ENCODE assay signal across 13 cellular contexts in the genomic region with DNA sequence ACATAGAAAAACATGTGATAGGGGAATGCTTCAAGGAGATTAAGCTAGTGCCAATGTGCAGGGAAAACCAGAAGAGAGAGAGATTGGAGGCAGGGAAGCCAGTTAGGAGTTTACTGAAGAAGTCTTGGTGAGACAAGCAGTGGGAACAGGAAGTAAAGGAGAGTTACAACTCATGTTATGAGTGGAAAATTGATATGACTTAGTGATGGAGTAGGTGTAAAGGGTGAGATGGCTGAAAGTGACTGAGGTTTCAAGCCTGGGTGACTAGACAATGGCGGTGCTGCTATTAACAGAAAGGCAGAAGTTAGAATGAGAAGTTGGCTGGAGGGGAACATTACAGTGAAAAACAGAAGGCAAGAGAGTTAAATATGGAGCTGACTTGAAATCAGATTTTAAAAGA. TPM values are rescaled to one million over a fixed set of nuclear protein-coding genes. Genes with fewer than 3 reads are reported as not detected.
DNase-seq lines count a peak whose midpoint lies in the region; ATAC-seq, FAIRE-seq and TF ChIP-seq lines count a peak whose summit lies in the region.
"Had no signal": no experiment of that assay in that cellular context is flagged by ENCODE, and none has a peak within 500 bp of the region (broad histone marks: within the 10 kb centered on the region; RNA-seq: fewer than 3 reads in every experiment).

No MANE protein-coding gene starts in this region.

- H4K20me1 ChIP-seq in OCI-LY3 (ENCODE audit: insufficient read depth, low read length) (no peaks in the 10 kb centered on the region), HepG2 (ENCODE audit: insufficient read depth, low read length) (no peaks in the 10 kb centered on the region)

- no TSS peak for BruUV-seq in HepG2 (replicated peaks; lab: Mats Ljungman, UMichigan)

- CTCF ChIA-PET in HepG2 (lab: Yijun Ruan, JAX; ENCODE audit: low intra/inter-chr PET ratio, low total read pairs): no interaction called here

- peaks cover 4% of the 10 kb centered on the region for H3K9me3 Mint-ChIP-seq in nephron progenitor cell
- H3K9me3 Mint-ChIP-seq: HFFc6, type B pancreatic cell had no signal

- no peak for TF ChIP-seq EP300 in HepG2 (IDR thresholded peaks at IDR 0.05; ENCODE audit: low read depth in 2 of 2, low read length in 2 of 2)
- TF ChIP-seq EP300 in HepG2 (CRISPR knock-in tag; IDR thresholded peaks at IDR 0.05; ENCODE audit: borderline replicate concordance): no peak

- in situ Hi-C loops in GM13977 (cut with MboI; ENCODE audit: low pct_unique_long_range_greater_than_20kb, low sequenced_read_pairs, unreplicated experiment) (no loop called here), HepG2 (cut with HindIII; ENCODE audit: extremely low pct_ligation_motif_present, low pct_unique_long_range_greater_than_20kb) (no loop called here)

- ATAC-seq in GM19043 (IDR thresholded peaks at IDR 0.05; ENCODE audit: low read depth, unreplicated experiment) (peak; percentile 58), HG02885 (IDR thresholded peaks at IDR 0.05; ENCODE audit: poor library complexity, unreplicated experiment) (peak; percentile 79), HepG2 (no peak)

- H3K4me2 ChIP-seq in OCI-LY3 (ENCODE audit: low read length) (peak overlapping the region; percentile 54), HepG2 (ENCODE audit: low read depth, low read length) (no peak overlapping the region)

- H3K4me3 ChIP-seq in OCI-LY3 (ENCODE audit: low read length): 0 out of 2 replicates have a peak overlapping the region, but pooled peaks have one; percentile 22
- H3K4me3 ChIP-seq in HepG2 (replicated peaks in 1 of 3; ENCODE audit: insufficient read depth in 1 of 3, low read depth in 2 of 3, low read length in 3 of 3): no peak overlapping the region
- H3K4me3 ChIP-seq: lung had no signal

- intact Hi-C loops in HepG2 (cut with micrococcal nuclease; ENCODE audit: unreplicated experiment): no loop called here

- TF ChIP-seq CTCF in GM13977 (IDR thresholded peaks at IDR 0.05; ENCODE audit: extremely low read depth, insufficient read depth, missing control alignments) (no peak), OCI-LY3 (IDR thresholded peaks at IDR 0.05; ENCODE audit: low read depth, low read length) (no peak), nephron progenitor cell (IDR thresholded peaks at IDR 0.05) (no peak), HepG2 (CRISPR knock-in tag; IDR thresholded peaks at IDR 0.05) (no peak)

- H3K9me3 ChIP-seq in OCI-LY3 (ENCODE audit: insufficient read depth, low read length) (no peaks in the 10 kb centered on the region), HepG2 (ENCODE audit: low read length) (no peaks in the 10 kb centered on the region)

- H3K4me1 Mint-ChIP-seq in nephron progenitor cell: peaks cover 7% of the 10 kb centered on the region

- H3K4me3 Mint-ChIP-seq in nephron progenitor cell: no peak overlapping the region
- H3K4me3 Mint-ChIP-seq: HFFc6, type B pancreatic cell had no signal

- TF ChIP-seq RAD21 in HepG2 (CRISPR knock-in tag; IDR thresholded peaks at IDR 0.05): no peak

- H3K27me3 Mint-ChIP-seq in nephron progenitor cell (ENCODE audit: low read depth, poor library complexity): peaks cover 39% of the 10 kb centered on the region

- H3K36me3 Mint-ChIP-seq in nephron progenitor cell (ENCODE audit: low read depth): no peaks in the 10 kb centered on the region
- H3K36me3 Mint-ChIP-seq: type B pancreatic cell had no signal

- H3K4me1 ChIP-seq in OCI-LY3 (ENCODE audit: low read length) (peaks cover 46% of the 10 kb centered on the region), HepG2 (ENCODE audit: insufficient read depth, low read length) (peaks cover 12% of the 10 kb centered on the region)

- H3K27ac Mint-ChIP-seq in nephron progenitor cell: no peak overlapping the region
- H3K27ac Mint-ChIP-seq: HFFc6, type B pancreatic cell had no signal

- FAIRE-seq in HepG2 (lab: Jason Lieb, UNC): no peak

- POLR2A ChIA-PET in HepG2 (lab: Yijun Ruan, JAX): no interaction called here

- WGBS in HepG2 (ENCODE audit: low lambda C conversion rate): 34% methylated on average over 1 of the region's 1 CpG

- H3K9ac ChIP-seq in OCI-LY3 (ENCODE audit: low read length) (peak overlapping the region; percentile 40; the same call in 1 of the 2 replicates), HepG2 (ENCODE audit: insufficient read depth, low read depth, low read length) (no peak overlapping the region)

- H3K79me2 ChIP-seq in OCI-LY3 (ENCODE audit: low read length): no peaks in the 10 kb centered on the region
- no peaks in the 10 kb centered on the region for H3K79me2 ChIP-seq in HepG2 (ENCODE audit: insufficient read depth, low read length)

- TF ChIP-seq POLR2A in HepG2 (IDR thresholded peaks at IDR 0.05; ENCODE audit: insufficient read depth in 1 of 2, low read depth in 2 of 2, low read length in 2 of 2): no peak

- H3K27me3 ChIP-seq in OCI-LY3 (ENCODE audit: low read depth, low read length) (0 out of 2 replicates have a peak, but pooled peaks cover 4% of the 10 kb centered on the region), HepG2 (ENCODE audit: control insufficient read depth in 1 of 2, insufficient read depth in 2 of 2, low read length in 2 of 2) (peaks cover 0 to 40% of the 10 kb centered on the region in 2 experiments; a peak in 4 of 5 replicates)

- H3K36me3 ChIP-seq in OCI-LY3 (replicated peaks; ENCODE audit: low read depth, low read length) (no peaks in the 10 kb centered on the region), HepG2 (replicated peaks in 1 of 2; ENCODE audit: control insufficient read depth in 1 of 2, insufficient read depth in 2 of 2, low read length in 2 of 2) (no peaks in the 10 kb centered on the region)

- H3K27ac ChIP-seq in OCI-LY3 (ENCODE audit: low read length) (peak overlapping the region; percentile 66), HepG2 (ENCODE audit: extremely low read length, insufficient read depth, low read length) (no peak overlapping the region)

- H2AFZ ChIP-seq in OCI-LY3 (ENCODE audit: low read depth, low read length): peak overlapping the region; percentile 75
- no peak overlapping the region for H2AFZ ChIP-seq in HepG2 (ENCODE audit: low read length)

- peak; percentile 73 for DNase-seq in GM13977 (ENCODE audit: low spot score)
- DNase-seq in NCI-H69 (lab: John Stamatoyannopoulos, UW): no peak
- no peak for DNase-seq in nephron progenitor cell
- no peak for DNase-seq in HPDE6-E6E7 (ENCODE audit: extremely low spot score)
- no peak for DNase-seq in HepG2 (ENCODE audit: low spot score)
- DNase-seq: DMS79, HFFc6, NCI-H2227 treated with DMSO at 0.1 percent for 48 hours had no signal

RNA-seq across cellular contexts. Expression of a gene that starts 16.5 kb away (rescaled TPM):
- 0.53 and 0.66 TPM in 2 replicates for total RNA-seq in HepG2 (2016; rRNA removed; fragmentation: Illumina TruSeq; extraction: Trizol)
- total RNA-seq in HepG2 (2016; cell fraction: cytosol; rRNA removed; fragmentation: Illumina TruSeq; extraction: Trizol; ENCODE audit: low read depth): 0.20 and 0.26 TPM in 2 replicates
- total RNA-seq in HepG2 (2016; cell fraction: insoluble cytoplasmic fraction; rRNA removed; fragmentation: Illumina TruSeq; extraction: Trizol): 0.73 and 0.74 TPM in 2 replicates
- 0.46 and 0.79 TPM in 2 replicates for total RNA-seq in HepG2 (2016; cell fraction: membrane; rRNA removed; fragmentation: Illumina TruSeq; extraction: Trizol)
- 0.34 and 0.87 TPM in 2 replicates for total RNA-seq in HepG2 (2016; cell fraction: nucleus; rRNA removed; fragmentation: Illumina TruSeq; extraction: Trizol)
- 0.74 and 0.84 TPM in 2 replicates for polyA plus RNA-seq in HepG2 (2011; rRNA removed)
- polyA plus RNA-seq in HepG2 (2011; cell fraction: cytosol; rRNA removed): 0.74 and 0.95 TPM in 2 replicates
- 0.97 and 1.7 TPM in 2 replicates for polyA plus RNA-seq in HepG2 (2011; cell fraction: nucleus; rRNA removed)
- 1.3 and 1.6 TPM in 2 replicates for polyA plus RNA-seq in HepG2 (2012)
- polyA plus RNA-seq in HepG2 (2016; cell fraction: cytosol; fragmentation: Illumina TruSeq; extraction: Trizol; ENCODE audit: low read depth): 0.22 and 0.43 TPM in 2 replicates
- polyA plus RNA-seq in HepG2 (2016; cell fraction: insoluble cytoplasmic fraction; fragmentation: Illumina TruSeq; extraction: Trizol; ENCODE audit: low read depth): 0.35 and 0.96 TPM in 2 replicates
- polyA plus RNA-seq in HepG2 (2016; cell fraction: membrane; fragmentation: Illumina TruSeq; extraction: Trizol; ENCODE audit: low read depth): 0.50 and 0.79 TPM in 2 replicates
- 0.36 and 0.63 TPM in 2 replicates for polyA plus RNA-seq in HepG2 (2016; cell fraction: nucleus; fragmentation: Illumina TruSeq; extraction: Trizol; ENCODE audit: insufficient read depth, low read depth)
- 1.5 and 3.0 TPM in 2 replicates for polyA minus RNA-seq in HepG2 (2011; rRNA and poly(A)+ RNA removed; ENCODE audit: low replicate concordance)
- 0.40 and 0.62 TPM in 2 replicates for polyA minus RNA-seq in HepG2 (2011; cell fraction: cytosol; rRNA and poly(A)+ RNA removed)
- 0.64 and 1.4 TPM in 2 replicates for polyA minus RNA-seq in HepG2 (2011; cell fraction: nucleus; rRNA and poly(A)+ RNA removed)

RNA-seq across cellular contexts. Expression of a gene that starts 17.3 kb away (rescaled TPM):
- 0.39 and 0.55 TPM in 2 replicates for total RNA-seq in HepG2 (2016; rRNA removed; fragmentation: Illumina TruSeq; extraction: Trizol)
- not detected in 2 replicates for total RNA-seq in HepG2 (2016; cell fraction: cytosol; rRNA removed; fragmentation: Illumina TruSeq; extraction: Trizol; ENCODE audit: low read depth)
- 0.36 and 0.82 TPM in 2 replicates for total RNA-seq in HepG2 (2016; cell fraction: insoluble cytoplasmic fraction; rRNA removed; fragmentation: Illumina TruSeq; extraction: Trizol)
- total RNA-seq in HepG2 (2016; cell fraction: membrane; rRNA removed; fragmentation: Illumina TruSeq; extraction: Trizol): 0.09 and 0.10 TPM in 2 replicates
- total RNA-seq in HepG2 (2016; cell fraction: nucleus; rRNA removed; fragmentation: Illumina TruSeq; extraction: Trizol): 0.60 and 0.84 TPM in 2 replicates
- polyA plus RNA-seq in HepG2 (2011; rRNA removed): 6.5 and 7.2 TPM in 2 replicates
- 6.0 and 6.6 TPM in 2 replicates for polyA plus RNA-seq in HepG2 (2011; cell fraction: cytosol; rRNA removed)
- 9.6 and 11.7 TPM in 2 replicates for polyA plus RNA-seq in HepG2 (2011; cell fraction: nucleus; rRNA removed)
- polyA plus RNA-seq in HepG2 (2012): 4.3 and 13.1 TPM in 2 replicates
- polyA plus RNA-seq in HepG2 (2016; cell fraction: cytosol; fragmentation: Illumina TruSeq; extraction: Trizol; ENCODE audit: low read depth): 0.19 TPM in 1 of 2 replicates, not detected in the other
- polyA plus RNA-seq in HepG2 (2016; cell fraction: insoluble cytoplasmic fraction; fragmentation: Illumina TruSeq; extraction: Trizol; ENCODE audit: low read depth): 0.13 and 0.20 TPM in 2 replicates
- polyA plus RNA-seq in HepG2 (2016; cell fraction: membrane; fragmentation: Illumina TruSeq; extraction: Trizol; ENCODE audit: low read depth): 0.07 and 0.14 TPM in 2 replicates
- 1.2 and 1.6 TPM in 2 replicates for polyA plus RNA-seq in HepG2 (2016; cell fraction: nucleus; fragmentation: Illumina TruSeq; extraction: Trizol; ENCODE audit: insufficient read depth, low read depth)
- 0.72 and 6.0 TPM in 2 replicates for polyA minus RNA-seq in HepG2 (2011; rRNA and poly(A)+ RNA removed; ENCODE audit: low replicate concordance)
- polyA minus RNA-seq in HepG2 (2011; cell fraction: cytosol; rRNA and poly(A)+ RNA removed): 1.9 and 5.7 TPM in 2 replicates
- 4.0 TPM in 2 replicates for polyA minus RNA-seq in HepG2 (2011; cell fraction: nucleus; rRNA and poly(A)+ RNA removed)

RNA-seq across cellular contexts. Expression of a gene that starts 41.3 kb away (rescaled TPM):
- total RNA-seq in HepG2 (2016; rRNA removed; fragmentation: Illumina TruSeq; extraction: Trizol): 37.0 and 47.7 TPM in 2 replicates
- total RNA-seq in HepG2 (2016; cell fraction: cytosol; rRNA removed; fragmentation: Illumina TruSeq; extraction: Trizol; ENCODE audit: low read depth): 13.0 and 16.0 TPM in 2 replicates
- total RNA-seq in HepG2 (2016; cell fraction: insoluble cytoplasmic fraction; rRNA removed; fragmentation: Illumina TruSeq; extraction: Trizol): 32.1 and 51.7 TPM in 2 replicates
- 24.9 and 25.2 TPM in 2 replicates for total RNA-seq in HepG2 (2016; cell fraction: membrane; rRNA removed; fragmentation: Illumina TruSeq; extraction: Trizol)
- total RNA-seq in HepG2 (2016; cell fraction: nucleus; rRNA removed; fragmentation: Illumina TruSeq; extraction: Trizol): 34.3 and 38.8 TPM in 2 replicates
- polyA plus RNA-seq in HepG2 (2011; rRNA removed): 50.3 and 56.1 TPM in 2 replicates
- 53.8 and 61.4 TPM in 2 replicates for polyA plus RNA-seq in HepG2 (2011; cell fraction: cytosol; rRNA removed)
- 92.9 and 109 TPM in 2 replicates for polyA plus RNA-seq in HepG2 (2011; cell fraction: nucleus; rRNA removed)
- polyA plus RNA-seq in HepG2 (2012): 40.6 and 45.3 TPM in 2 replicates
- 12.6 and 14.4 TPM in 2 replicates for polyA plus RNA-seq in HepG2 (2016; cell fraction: cytosol; fragmentation: Illumina TruSeq; extraction: Trizol; ENCODE audit: low read depth)
- polyA plus RNA-seq in HepG2 (2016; cell fraction: insoluble cytoplasmic fraction; fragmentation: Illumina TruSeq; extraction: Trizol; ENCODE audit: low read depth): 35.6 and 37.4 TPM in 2 replicates
- 20.3 and 20.9 TPM in 2 replicates for polyA plus RNA-seq in HepG2 (2016; cell fraction: membrane; fragmentation: Illumina TruSeq; extraction: Trizol; ENCODE audit: low read depth)
- polyA plus RNA-seq in HepG2 (2016; cell fraction: nucleus; fragmentation: Illumina TruSeq; extraction: Trizol; ENCODE audit: insufficient read depth, low read depth): 59.5 and 59.8 TPM in 2 replicates
- polyA minus RNA-seq in HepG2 (2011; rRNA and poly(A)+ RNA removed; ENCODE audit: low replicate concordance): 72.4 and 106 TPM in 2 replicates
- polyA minus RNA-seq in HepG2 (2011; cell fraction: cytosol; rRNA and poly(A)+ RNA removed): 20.8 and 28.5 TPM in 2 replicates
- 35.9 and 51.6 TPM in 2 replicates for polyA minus RNA-seq in HepG2 (2011; cell fraction: nucleus; rRNA and poly(A)+ RNA removed)

RNA-seq across cellular contexts. Expression of a gene that starts 41.6 kb away (rescaled TPM):
- total RNA-seq in HepG2 (2016; rRNA removed; fragmentation: Illumina TruSeq; extraction: Trizol): 67.0 and 174 TPM in 2 replicates
- total RNA-seq in HepG2 (2016; cell fraction: cytosol; rRNA removed; fragmentation: Illumina TruSeq; extraction: Trizol; ENCODE audit: low read depth): 95.5 and 114 TPM in 2 replicates
- total RNA-seq in HepG2 (2016; cell fraction: insoluble cytoplasmic fraction; rRNA removed; fragmentation: Illumina TruSeq; extraction: Trizol): 65.6 and 181 TPM in 2 replicates
- 120 and 144 TPM in 2 replicates for total RNA-seq in HepG2 (2016; cell fraction: membrane; rRNA removed; fragmentation: Illumina TruSeq; extraction: Trizol)
- 197 and 227 TPM in 2 replicates for total RNA-seq in HepG2 (2016; cell fraction: nucleus; rRNA removed; fragmentation: Illumina TruSeq; extraction: Trizol)
- 267 and 291 TPM in 2 replicates for polyA plus RNA-seq in HepG2 (2011; rRNA removed)
- polyA plus RNA-seq in HepG2 (2011; cell fraction: cytosol; rRNA removed): 214 and 249 TPM in 2 replicates
- polyA plus RNA-seq in HepG2 (2011; cell fraction: nucleus; rRNA removed): 1,050 and 1,263 TPM in 2 replicates
- polyA plus RNA-seq in HepG2 (2012): 138 and 140 TPM in 2 replicates
- 118 and 134 TPM in 2 replicates for polyA plus RNA-seq in HepG2 (2016; cell fraction: cytosol; fragmentation: Illumina TruSeq; extraction: Trizol; ENCODE audit: low read depth)
- 70.3 and 84.7 TPM in 2 replicates for polyA plus RNA-seq in HepG2 (2016; cell fraction: insoluble cytoplasmic fraction; fragmentation: Illumina TruSeq; extraction: Trizol; ENCODE audit: low read depth)
- polyA plus RNA-seq in HepG2 (2016; cell fraction: membrane; fragmentation: Illumina TruSeq; extraction: Trizol; ENCODE audit: low read depth): 127 and 139 TPM in 2 replicates
- polyA plus RNA-seq in HepG2 (2016; cell fraction: nucleus; fragmentation: Illumina TruSeq; extraction: Trizol; ENCODE audit: insufficient read depth, low read depth): 543 and 555 TPM in 2 replicates
- polyA minus RNA-seq in HepG2 (2011; rRNA and poly(A)+ RNA removed; ENCODE audit: low replicate concordance): 211 and 273 TPM in 2 replicates
- 79.8 and 82.9 TPM in 2 replicates for polyA minus RNA-seq in HepG2 (2011; cell fraction: cytosol; rRNA and poly(A)+ RNA removed)
- 199 and 204 TPM in 2 replicates for polyA minus RNA-seq in HepG2 (2011; cell fraction: nucleus; rRNA and poly(A)+ RNA removed)

RNA-seq across cellular contexts. Expression of a gene that starts 45.0 kb away (rescaled TPM):
- total RNA-seq in HepG2 (2016; rRNA removed; fragmentation: Illumina TruSeq; extraction: Trizol): 23.9 and 27.6 TPM in 2 replicates
- 2.6 and 3.3 TPM in 2 replicates for total RNA-seq in HepG2 (2016; cell fraction: cytosol; rRNA removed; fragmentation: Illumina TruSeq; extraction: Trizol; ENCODE audit: low read depth)
- total RNA-seq in HepG2 (2016; cell fraction: insoluble cytoplasmic fraction; rRNA removed; fragmentation: Illumina TruSeq; extraction: Trizol): 22.2 and 26.8 TPM in 2 replicates
- total RNA-seq in HepG2 (2016; cell fraction: membrane; rRNA removed; fragmentation: Illumina TruSeq; extraction: Trizol): 5.5 and 6.0 TPM in 2 replicates
- total RNA-seq in HepG2 (2016; cell fraction: nucleus; rRNA removed; fragmentation: Illumina TruSeq; extraction: Trizol): 33.6 and 38.9 TPM in 2 replicates
- 72.9 and 89.8 TPM in 2 replicates for polyA plus RNA-seq in HepG2 (2011; rRNA removed)
- 26.2 and 34.1 TPM in 2 replicates for polyA plus RNA-seq in HepG2 (2011; cell fraction: cytosol; rRNA removed)
- polyA plus RNA-seq in HepG2 (2011; cell fraction: nucleus; rRNA removed): 328 and 444 TPM in 2 replicates
- 18.7 and 45.3 TPM in 2 replicates for polyA plus RNA-seq in HepG2 (2012)
- 1.8 and 2.4 TPM in 2 replicates for polyA plus RNA-seq in HepG2 (2016; cell fraction: cytosol; fragmentation: Illumina TruSeq; extraction: Trizol; ENCODE audit: low read depth)
- 24.5 and 26.6 TPM in 2 replicates for polyA plus RNA-seq in HepG2 (2016; cell fraction: insoluble cytoplasmic fraction; fragmentation: Illumina TruSeq; extraction: Trizol; ENCODE audit: low read depth)
- polyA plus RNA-seq in HepG2 (2016; cell fraction: membrane; fragmentation: Illumina TruSeq; extraction: Trizol; ENCODE audit: low read depth): 3.1 and 3.3 TPM in 2 replicates
- 74.4 and 79.7 TPM in 2 replicates for polyA plus RNA-seq in HepG2 (2016; cell fraction: nucleus; fragmentation: Illumina TruSeq; extraction: Trizol; ENCODE audit: insufficient read depth, low read depth)
- polyA minus RNA-seq in HepG2 (2011; rRNA and poly(A)+ RNA removed; ENCODE audit: low replicate concordance): 0.37 and 58.7 TPM in 2 replicates
- 15.7 and 18.8 TPM in 2 replicates for polyA minus RNA-seq in HepG2 (2011; cell fraction: cytosol; rRNA and poly(A)+ RNA removed)
- 68.4 and 72.2 TPM in 2 replicates for polyA minus RNA-seq in HepG2 (2011; cell fraction: nucleus; rRNA and poly(A)+ RNA removed)
